Comparison of ENCODE assay signal across 17 cellular contexts in genomic region chr2:23410596-23410995, GRCh38.
"Had no signal": no experiment of that assay in that cellular context is flagged by ENCODE, and none has a peak within 500 bp of the region (broad histone marks: within the 10 kb centered on the region; RNA-seq: fewer than 3 reads in every experiment).

No MANE protein-coding gene starts in this region.

- H3K27me3 Mint-ChIP-seq: activated CD4-positive, alpha-beta T cell treated with anti-CD3 and anti-CD28 coated beads for 36 hours; activated T-cell treated with anti-CD3 and anti-CD28 coated beads, Interleukin-2, amount 50 U/mL, for 24 hours had no signal

- H3K27ac Mint-ChIP-seq: activated CD4-positive, alpha-beta memory T cell treated with anti-CD3 and anti-CD28 coated beads for 36 hours; activated CD4-positive, alpha-beta T cell treated with anti-CD3 and anti-CD28 coated beads for 36 hours; activated CD8-positive, alpha-beta memory T cell treated with anti-CD3 and anti-CD28 coated beads, Interleukin-2, amount 10 ng/mL, durations not matched to agents 7 days and 5 days; activated naive CD4-positive, alpha-beta T cell treated with anti-CD3 and anti-CD28 coated beads, Interleukin-2, amount 10 ng/mL, durations not matched to agents 7 days and 5 days; activated T-cell treated with anti-CD3 and anti-CD28 coated beads, Interleukin-2, amount 50 U/mL, for 24 hours; naive B cell had no signal

- DNase-seq: activated CD4-positive, alpha-beta memory T cell treated with anti-CD3 and anti-CD28 coated beads for 36 hours; activated CD4-positive, alpha-beta T cell treated with anti-CD3 and anti-CD28 coated beads for 36 hours; activated CD8-positive, alpha-beta memory T cell treated with anti-CD3 and anti-CD28 coated beads, Interleukin-2, amount 10 ng/mL, durations not matched to agents 7 days and 5 days; activated naive CD4-positive, alpha-beta T cell treated with anti-CD3 and anti-CD28 coated beads, Interleukin-2, amount 10 ng/mL, durations not matched to agents 7 days and 5 days; activated T-cell treated with anti-CD3 and anti-CD28 coated beads, Interleukin-2, amount 50 U/mL, for 24 hours; cortex of kidney; effector CD8-positive, alpha-beta T cell; foreskin melanocyte; naive B cell; ovary; stimulated activated CD4-positive, alpha-beta T cell treated with anti-CD3 and anti-CD28 coated beads, Interleukin-1b, Interleukin-23, amount 100 ng/mL, for 48 hours; stomach; T-helper 1 cell; testis had no signal

- H3K27ac ChIP-seq: ovary, right lobe of liver, stomach, testis had no signal

- ATAC-seq: activated CD4-positive, alpha-beta T cell treated with anti-CD3 and anti-CD28 coated beads for 36 hours; activated CD8-positive, alpha-beta memory T cell treated with anti-CD3 and anti-CD28 coated beads, Interleukin-2, amount 10 ng/mL, durations not matched to agents 7 days and 5 days; left lobe of liver; right lobe of liver had no signal

- H3K4me3 Mint-ChIP-seq: activated CD4-positive, alpha-beta memory T cell treated with anti-CD3 and anti-CD28 coated beads for 36 hours; activated CD4-positive, alpha-beta T cell treated with anti-CD3 and anti-CD28 coated beads for 36 hours; activated CD8-positive, alpha-beta memory T cell treated with anti-CD3 and anti-CD28 coated beads, Interleukin-2, amount 10 ng/mL, durations not matched to agents 7 days and 5 days; activated naive CD4-positive, alpha-beta T cell treated with anti-CD3 and anti-CD28 coated beads, Interleukin-2, amount 10 ng/mL, durations not matched to agents 7 days and 5 days; activated T-cell treated with anti-CD3 and anti-CD28 coated beads, Interleukin-2, amount 50 U/mL, for 24 hours; central memory CD8-positive, alpha-beta T cell; naive B cell had no signal

- H3K36me3 Mint-ChIP-seq: activated CD4-positive, alpha-beta memory T cell treated with anti-CD3 and anti-CD28 coated beads for 36 hours; activated CD8-positive, alpha-beta memory T cell treated with anti-CD3 and anti-CD28 coated beads, Interleukin-2, amount 10 ng/mL, durations not matched to agents 7 days and 5 days; activated naive CD4-positive, alpha-beta T cell treated with anti-CD3 and anti-CD28 coated beads, Interleukin-2, amount 10 ng/mL, durations not matched to agents 7 days and 5 days; naive B cell had no signal

- H3K4me1 Mint-ChIP-seq: activated CD4-positive, alpha-beta T cell treated with anti-CD3 and anti-CD28 coated beads for 36 hours; activated CD8-positive, alpha-beta memory T cell treated with anti-CD3 and anti-CD28 coated beads, Interleukin-2, amount 10 ng/mL, durations not matched to agents 7 days and 5 days; activated naive CD4-positive, alpha-beta T cell treated with anti-CD3 and anti-CD28 coated beads, Interleukin-2, amount 10 ng/mL, durations not matched to agents 7 days and 5 days; central memory CD8-positive, alpha-beta T cell; naive B cell had no signal

- H3K36me3 ChIP-seq: ovary, right lobe of liver, stomach had no signal

- H3K4me1 ChIP-seq: right lobe of liver, testis had no signal

- H3K27me3 ChIP-seq: ovary, right lobe of liver, stomach, testis had no signal

- H3K9me3 Mint-ChIP-seq: activated CD4-positive, alpha-beta memory T cell treated with anti-CD3 and anti-CD28 coated beads for 36 hours; activated naive CD4-positive, alpha-beta T cell treated with anti-CD3 and anti-CD28 coated beads, Interleukin-2, amount 10 ng/mL, durations not matched to agents 7 days and 5 days; activated T-cell treated with anti-CD3 and anti-CD28 coated beads, Interleukin-2, amount 50 U/mL, for 24 hours; central memory CD8-positive, alpha-beta T cell had no signal

- H3K4me3 ChIP-seq: ovary, right lobe of liver, stomach, testis had no signal

- H3K9me3 ChIP-seq: ovary, right lobe of liver, stomach, testis had no signal
